In genomic region chr2:178414266-178415247, GRCh38 we compare ENCODE assay signal across 1 cellular context.
TF ChIP-seq lines count a peak whose summit lies in the region.

No MANE protein-coding gene starts in this region.

TF ChIP-seq in K562, 482 proteins besides CTCF, POLR2A, EP300 and RAD21 (continued from another document):
- peak; percentile 95 for TF ChIP-seq CHAMP1 (IDR thresholded peaks at IDR 0.05)
